In the genomic region with DNA sequence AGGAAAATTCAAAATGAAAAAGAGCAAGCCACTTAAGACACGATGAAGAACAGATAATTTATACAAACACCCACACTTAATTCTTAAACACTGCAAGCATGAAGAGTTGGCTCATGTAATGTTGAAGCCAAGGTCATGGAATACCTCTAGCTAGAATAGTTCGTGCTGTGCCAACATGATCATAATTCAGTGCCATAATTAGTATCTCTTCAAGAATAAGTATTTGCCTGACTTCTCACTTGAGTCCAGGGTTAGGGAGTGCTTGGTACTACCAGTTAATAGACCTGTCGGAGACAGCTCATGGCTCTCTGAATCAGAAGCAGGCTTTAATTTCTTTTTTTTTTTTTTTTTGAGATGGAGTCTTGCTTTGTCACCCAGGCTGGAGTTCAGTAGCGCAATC, we compare ENCODE assay signal across 35 cellular contexts.
"Had no signal": no experiment of that assay in that cellular context is flagged by ENCODE, and none has a peak within 500 bp of the region (broad histone marks: within the 10 kb centered on the region; RNA-seq: fewer than 3 reads in every experiment).

No MANE protein-coding gene starts in this region.

- H3K4me3 Mint-ChIP-seq: activated CD4-positive, alpha-beta T cell treated with anti-CD3 and anti-CD28 coated beads, Interleukin-2, amount 10 ng/mL, durations not matched to agents 24 days and 14 days; activated CD8-positive, alpha-beta T cell treated with anti-CD3 and anti-CD28 coated beads for 36 hours; activated naive CD4-positive, alpha-beta T cell treated with anti-CD3 and anti-CD28 coated beads, Interleukin-2, amount 50 U/mL, for 24 hours; activated naive CD8-positive, alpha-beta T cell treated with anti-CD3 and anti-CD28 coated beads, Interleukin-2, amount 10 ng/mL, durations not matched to agents 7 days and 5 days; activated T-cell treated with anti-CD3 and anti-CD28 coated beads, Interleukin-2, amount 50 U/mL, for 72 hours; activated T-helper 17 cell treated with anti-CD3 and anti-CD28 coated beads, Interleukin-2, amount 50 U/mL, for 72 hours had no signal

- H3K4me3 ChIP-seq: body of pancreas, breast epithelium, MG63, Peyer's patch had no signal

- H3K27ac ChIP-seq: body of pancreas, breast epithelium, Peyer's patch, WERI-Rb-1 had no signal

- H3K9me3 Mint-ChIP-seq: activated CD4-positive, alpha-beta T cell treated with anti-CD3 and anti-CD28 coated beads, Interleukin-2, amount 10 ng/mL, durations not matched to agents 24 days and 14 days; activated CD8-positive, alpha-beta T cell treated with anti-CD3 and anti-CD28 coated beads for 36 hours; activated naive CD4-positive, alpha-beta T cell treated with anti-CD3 and anti-CD28 coated beads, Interleukin-2, amount 50 U/mL, for 24 hours; activated naive CD8-positive, alpha-beta T cell treated with anti-CD3 and anti-CD28 coated beads, Interleukin-2, amount 10 ng/mL, durations not matched to agents 7 days and 5 days; activated T-cell treated with anti-CD3 and anti-CD28 coated beads, Interleukin-2, amount 50 U/mL, for 72 hours; activated T-helper 17 cell treated with anti-CD3 and anti-CD28 coated beads, Interleukin-2, amount 50 U/mL, for 72 hours had no signal

- H3K27ac Mint-ChIP-seq: activated CD4-positive, alpha-beta T cell treated with anti-CD3 and anti-CD28 coated beads, Interleukin-2, amount 10 ng/mL, durations not matched to agents 24 days and 14 days; activated CD8-positive, alpha-beta T cell treated with anti-CD3 and anti-CD28 coated beads for 36 hours; activated naive CD8-positive, alpha-beta T cell treated with anti-CD3 and anti-CD28 coated beads, Interleukin-2, amount 10 ng/mL, durations not matched to agents 7 days and 5 days; activated T-cell treated with anti-CD3 and anti-CD28 coated beads, Interleukin-2, amount 50 U/mL, for 72 hours; activated T-helper 17 cell treated with anti-CD3 and anti-CD28 coated beads, Interleukin-2, amount 50 U/mL, for 72 hours had no signal

- H3K4me1 ChIP-seq: body of pancreas, breast epithelium, Peyer's patch had no signal

- DNase-seq: activated CD4-positive, alpha-beta T cell treated with anti-CD3 and anti-CD28 coated beads, Interleukin-2, amount 10 ng/mL, durations not matched to agents 24 days and 14 days; activated CD4-positive, alpha-beta T cell treated with anti-CD3 and anti-CD28 coated beads, Interleukin-2, amount 50 U/mL, for 4 hours; activated CD8-positive, alpha-beta T cell treated with anti-CD3 and anti-CD28 coated beads for 36 hours; activated effector memory CD4-positive, alpha-beta T cell treated with anti-CD3 and anti-CD28 coated beads, Interleukin-2, amount 50 U/mL, for 16 hours; activated naive CD4-positive, alpha-beta T cell; activated naive CD8-positive, alpha-beta T cell treated with anti-CD3 and anti-CD28 coated beads, Interleukin-2, amount 10 ng/mL, durations not matched to agents 7 days and 5 days; activated T-cell treated with anti-CD3 and anti-CD28 coated beads, Interleukin-2, amount 50 U/mL, for 1 hour; activated T-cell treated with anti-CD3 and anti-CD28 coated beads, Interleukin-2, amount 50 U/mL, for 72 hours; amygdala; body of pancreas; Kasumi-1; KG1; MG63; NCI-H1048; NCI-H1105 treated with DMSO at 0.1 percent for 48 hours; NCI-H1436; NCI-H1694; NCI-H2029; NCI-H2171 treated with DMSO at 0.1 percent for 48 hours; NCI-H345; NCI-H510A; NCI-H526; NCI-H748 treated with DMSO at 0.1 percent for 48 hours; NK-92 treated with Interleukin-12 subunit alpha and Interleukin-12 subunit beta, amount 100 ng/mL, for 24 hours; PC-3; Peyer's patch; RPMI8226; SW 1271; T-helper 1 cell; T-helper 2 cell; T-helper 9 cell; WERI-Rb-1 had no signal

- H3K36me3 ChIP-seq: breast epithelium, MG63, Peyer's patch, WERI-Rb-1 had no signal

- ATAC-seq: activated CD8-positive, alpha-beta T cell treated with anti-CD3 and anti-CD28 coated beads for 36 hours; activated T-cell treated with anti-CD3 and anti-CD28 coated beads, Interleukin-2, amount 50 U/mL, for 72 hours; activated T-helper 17 cell treated with anti-CD3 and anti-CD28 coated beads, Interleukin-2, amount 50 U/mL, for 72 hours; body of pancreas; PC-3 had no signal

- H3K36me3 Mint-ChIP-seq: activated naive CD4-positive, alpha-beta T cell treated with anti-CD3 and anti-CD28 coated beads, Interleukin-2, amount 50 U/mL, for 24 hours; activated naive CD8-positive, alpha-beta T cell treated with anti-CD3 and anti-CD28 coated beads, Interleukin-2, amount 10 ng/mL, durations not matched to agents 7 days and 5 days had no signal

- H3K4me1 Mint-ChIP-seq: activated CD4-positive, alpha-beta T cell treated with anti-CD3 and anti-CD28 coated beads, Interleukin-2, amount 10 ng/mL, durations not matched to agents 24 days and 14 days; activated naive CD4-positive, alpha-beta T cell treated with anti-CD3 and anti-CD28 coated beads, Interleukin-2, amount 50 U/mL, for 24 hours; activated naive CD8-positive, alpha-beta T cell treated with anti-CD3 and anti-CD28 coated beads, Interleukin-2, amount 10 ng/mL, durations not matched to agents 7 days and 5 days; activated T-helper 17 cell treated with anti-CD3 and anti-CD28 coated beads, Interleukin-2, amount 50 U/mL, for 72 hours had no signal

- H3K27me3 ChIP-seq: body of pancreas, MG63, Peyer's patch had no signal

- H3K9me3 ChIP-seq: body of pancreas, breast epithelium, MG63, Peyer's patch had no signal
